ENCODE assay signal across 12 cellular contexts in the genomic region with DNA sequence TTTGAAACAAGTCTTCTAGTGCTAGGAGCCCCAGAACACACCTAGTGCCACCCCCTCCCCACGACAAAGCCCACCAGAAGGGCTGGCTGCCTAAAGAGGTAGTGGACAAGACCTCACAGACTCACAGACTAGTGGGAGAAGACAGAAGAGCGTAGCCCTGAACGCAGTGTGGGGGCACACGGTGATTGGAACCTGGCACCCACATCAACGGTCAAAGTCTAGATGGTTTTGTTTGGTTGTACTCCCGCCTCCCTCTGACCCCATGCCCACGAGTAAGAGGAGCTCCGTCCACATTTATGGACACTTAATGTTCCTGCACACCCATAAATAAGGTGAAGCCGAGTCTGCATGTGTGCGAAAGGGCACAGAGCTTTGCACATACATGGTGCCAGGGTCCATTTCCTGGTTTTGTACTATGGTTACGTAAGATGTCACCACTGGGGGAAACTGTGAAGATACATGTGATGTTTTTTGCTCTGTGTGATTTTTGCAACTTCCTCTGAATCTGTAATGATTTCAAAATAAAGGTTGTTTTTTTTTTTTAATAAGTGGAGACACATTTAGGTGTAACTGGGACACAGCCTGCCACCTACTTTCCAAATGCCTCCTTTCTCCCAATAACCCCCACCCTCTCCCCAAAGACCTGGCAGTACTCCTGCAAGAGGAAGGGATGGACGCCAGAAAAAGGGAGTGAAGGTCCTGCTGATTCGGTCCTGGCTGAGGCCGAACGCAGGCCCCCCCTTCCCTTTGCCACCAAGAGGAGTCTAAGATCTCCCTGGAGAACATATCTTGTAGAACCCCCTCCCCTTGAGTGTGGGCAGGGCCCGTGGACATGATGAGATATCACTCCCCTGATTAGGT.
DNase-seq lines count a peak whose midpoint lies in the region; ATAC-seq, FAIRE-seq and TF ChIP-seq lines count a peak whose summit lies in the region.
"Had no signal": no experiment of that assay in that cellular context is flagged by ENCODE, and none has a peak within 500 bp of the region (broad histone marks: within the 10 kb centered on the region; RNA-seq: fewer than 3 reads in every experiment).

No MANE protein-coding gene starts in this region.

- H2AFZ ChIP-seq in OCI-LY1 (ENCODE audit: low read length) = no peak overlapping the region

- DNase-seq in kidney = no peak
- DNase-seq in NCI-H748 treated with DMSO at 0.1 percent for 48 hours (lab: John Stamatoyannopoulos, UW) = no peak
- no peak for DNase-seq in Caco-2
- DNase-seq: activated effector memory CD4-positive, alpha-beta T cell treated with Interleukin-2 at 50 U/mL for 16 hours; NCI-H146; PC-3 had no signal

- H3K27ac Mint-ChIP-seq in Caco-2 (ENCODE audit: unreplicated experiment) = no peak overlapping the region

- H3K27me3 ChIP-seq in DOHH2 (ENCODE audit: control insufficient read depth, low read length) (no peaks in the 10 kb centered on the region), OCI-LY1 (ENCODE audit: insufficient read depth, low read length) (no peaks in the 10 kb centered on the region), skeletal muscle tissue (ENCODE audit: control insufficient read depth in 3 of 3, insufficient read depth in 3 of 3, low read length in 3 of 3) (no peaks in the 10 kb centered on the region), Caco-2 (replicated peaks; ENCODE audit: control insufficient read depth, insufficient read depth, low read length) (no peaks in the 10 kb centered on the region)

- no peak overlapping the region for H3K4me3 ChIP-seq in DOHH2 (ENCODE audit: low read length)
- H3K4me3 ChIP-seq in OCI-LY1 (ENCODE audit: low read depth, low read length, poor library complexity, severe bottlenecking) = no peak overlapping the region
- H3K4me3 ChIP-seq in kidney (ENCODE audit: low read length in 2 of 2) = peak overlapping the region in 1 of 2 donors; percentile 16
- H3K4me3 ChIP-seq in skeletal muscle tissue (ENCODE audit: low read length in 3 of 3) = no peak overlapping the region
- H3K4me3 ChIP-seq in Caco-2 (ENCODE audit: low read depth, low read length) = no peak overlapping the region

- H3K9me2 ChIP-seq in DOHH2 (replicated peaks; ENCODE audit: control insufficient read depth, low read length) = no peaks in the 10 kb centered on the region
- H3K9me2 ChIP-seq in OCI-LY1 (ENCODE audit: low read depth, low read length) = no peaks in the 10 kb centered on the region

- intact Hi-C loops in kidney (cut with DNase I) = no loop called here
- intact Hi-C loops in Caco-2 (cut with micrococcal nuclease; ENCODE audit: unreplicated experiment) = no loop called here

- no peaks in the 10 kb centered on the region for H3K4me1 Mint-ChIP-seq in Caco-2 (ENCODE audit: low read depth, unreplicated experiment)

- H3K4me1 ChIP-seq in DOHH2 (ENCODE audit: control insufficient read depth, low read length) = peaks cover 100% of the 10 kb centered on the region
- peaks cover 65% of the 10 kb centered on the region for H3K4me1 ChIP-seq in OCI-LY1 (ENCODE audit: insufficient read depth, low read length, severe bottlenecking)
- H3K4me1 ChIP-seq in kidney (ENCODE audit: control insufficient read depth in 1 of 2, insufficient read depth in 1 of 2, low read depth in 1 of 2, low read length in 2 of 2) = peaks cover 36 to 37% of the 10 kb centered on the region in 2 donors
- peaks cover 8 to 21% (median 19%) of the 10 kb centered on the region in 3 donors for H3K4me1 ChIP-seq in skeletal muscle tissue (ENCODE audit: control insufficient read depth in 3 of 3, insufficient read depth in 3 of 3, low read length in 3 of 3)
- no peaks in the 10 kb centered on the region for H3K4me1 ChIP-seq in Caco-2

- CTCF ChIA-PET in Caco-2 (lab: Charles Lee) = no interaction called here

- peaks cover 6% of the 10 kb centered on the region for H3K36me3 Mint-ChIP-seq in Caco-2 (ENCODE audit: insufficient read depth, unreplicated experiment)

- H3F3A ChIP-seq in DOHH2 (ENCODE audit: control insufficient read depth, insufficient read depth) (peaks cover 54% of the 10 kb centered on the region), OCI-LY1 (ENCODE audit: insufficient read depth, low read length) (0 out of 2 replicates have a peak, but pooled peaks cover 3% of the 10 kb centered on the region)

- no peak for TF ChIP-seq CTCF in DOHH2 (IDR thresholded peaks at IDR 0.05; ENCODE audit: low read depth, low read length, poor library complexity, severe bottlenecking)
- no peak for TF ChIP-seq CTCF in OCI-LY1 (IDR thresholded peaks at IDR 0.05; ENCODE audit: low read length)
- TF ChIP-seq CTCF in kidney (IDR thresholded peaks at IDR 0.05; ENCODE audit: borderline replicate concordance, extremely low read depth, insufficient read depth) = no peak
- no peak for TF ChIP-seq CTCF in Caco-2 (IDR thresholded peaks at IDR 0.05; ENCODE audit: insufficient read depth in 1 of 2, low read depth in 1 of 2, low read length in 1 of 2, severe bottlenecking in 1 of 2, unreplicated experiment in 1 of 2)

- ATAC-seq in HG03139 (IDR thresholded peaks at IDR 0.05; ENCODE audit: unreplicated experiment) = no peak
- ATAC-seq in GM19467 (IDR thresholded peaks at IDR 0.05; ENCODE audit: unreplicated experiment) = no peak
- ATAC-seq: PC-3 had no signal

- H3K27ac ChIP-seq in DOHH2 (ENCODE audit: low read depth, low read length) (peak overlapping the region; percentile 92), OCI-LY1 (ENCODE audit: low read depth, low read length, poor library complexity, severe bottlenecking) (peak overlapping the region; percentile 31), kidney (ENCODE audit: low read depth in 2 of 2, low read length in 2 of 2) (peak overlapping the region; percentile 94 to 98), skeletal muscle tissue (ENCODE audit: low read depth, low read length) (peak overlapping the region; percentile 58)
- H3K27ac ChIP-seq: VCaP had no signal

- H3K36me3 ChIP-seq in DOHH2 (ENCODE audit: control insufficient read depth, low read length) = peaks cover 62% of the 10 kb centered on the region
- H3K36me3 ChIP-seq in OCI-LY1 (ENCODE audit: insufficient read depth, low read length) = peaks cover 5% of the 10 kb centered on the region; the same call in 1 of the 2 replicates
- no peaks in the 10 kb centered on the region for H3K36me3 ChIP-seq in kidney (ENCODE audit: control insufficient read depth in 1 of 2, insufficient read depth in 2 of 2, low read length in 2 of 2)
- H3K36me3 ChIP-seq in skeletal muscle tissue (ENCODE audit: control insufficient read depth in 3 of 3, insufficient read depth in 3 of 3, low read length in 3 of 3) = no peaks in the 10 kb centered on the region
- H3K36me3 ChIP-seq in Caco-2 (ENCODE audit: control insufficient read depth, insufficient read depth, low read length) = no peaks in the 10 kb centered on the region

- H4K20me1 ChIP-seq in DOHH2 (ENCODE audit: control insufficient read depth, insufficient read depth, low read depth, low read length) (no peaks in the 10 kb centered on the region), OCI-LY1 (ENCODE audit: insufficient read depth, low read length) (no peaks in the 10 kb centered on the region)

- BruUV-seq in Caco-2 (replicated peaks; lab: Mats Ljungman, UMichigan) = no TSS peak

- H3K9me3 Mint-ChIP-seq in Caco-2 (ENCODE audit: unreplicated experiment) = peaks cover 18% of the 10 kb centered on the region

- POLR2A ChIA-PET in Caco-2 (lab: Charles Lee) = no interaction called here

- H3K9me3 ChIP-seq in DOHH2 (ENCODE audit: control insufficient read depth, insufficient read depth, low read length) (peaks cover 27% of the 10 kb centered on the region), OCI-LY1 (ENCODE audit: low read length) (no peaks in the 10 kb centered on the region), kidney (ENCODE audit: control insufficient read depth in 1 of 2, low read length in 2 of 2) (peaks cover 0 to 14% of the 10 kb centered on the region in 2 donors), skeletal muscle tissue (ENCODE audit: control insufficient read depth in 3 of 3, low read length in 3 of 3) (peaks cover 0 to 12% (median 4%) of the 10 kb centered on the region in 3 donors), Caco-2 (peaks cover 16% of the 10 kb centered on the region; the same call in 1 of the 2 replicates)

- no peak overlapping the region for H3K9ac ChIP-seq in OCI-LY1 (ENCODE audit: low read length)
- peak overlapping the region in 1 of 2 donors; percentile 49 for H3K9ac ChIP-seq in kidney (ENCODE audit: low read length in 2 of 2)
- H3K9ac ChIP-seq in skeletal muscle tissue (ENCODE audit: low read depth in 1 of 3, low read length in 3 of 3) = no peak overlapping the region

- H3K79me2 ChIP-seq in DOHH2 (ENCODE audit: control insufficient read depth, low read length) = peaks cover 91% of the 10 kb centered on the region
- H3K79me2 ChIP-seq in OCI-LY1 (ENCODE audit: insufficient read depth, low read length) = no peaks in the 10 kb centered on the region

- FAIRE-seq in kidney (lab: Jason Lieb, UNC) = no peak

- no peak overlapping the region for H3K4me3 Mint-ChIP-seq in Caco-2 (ENCODE audit: unreplicated experiment)

- no peaks in the 10 kb centered on the region for H3K27me3 Mint-ChIP-seq in Caco-2 (ENCODE audit: insufficient read depth, unreplicated experiment)

- H3K4me2 ChIP-seq in DOHH2 (ENCODE audit: low read length) = peak overlapping the region; percentile 4; the same call in 1 of the 2 replicates
- no peak overlapping the region for H3K4me2 ChIP-seq in OCI-LY1 (ENCODE audit: low read length)

Comparison
In these comparisons a context has a peak if more than half of its experiments do, and no peak if none do; other contexts are left out.
1. H3K27ac ChIP-seq: peak in every context shown above with its lines; median percentile 96 in kidney; 92 in DOHH2; 58 in skeletal muscle tissue; 31 in OCI-LY1.